ENCODE assay signal across 8 cellular contexts in the genomic region with DNA sequence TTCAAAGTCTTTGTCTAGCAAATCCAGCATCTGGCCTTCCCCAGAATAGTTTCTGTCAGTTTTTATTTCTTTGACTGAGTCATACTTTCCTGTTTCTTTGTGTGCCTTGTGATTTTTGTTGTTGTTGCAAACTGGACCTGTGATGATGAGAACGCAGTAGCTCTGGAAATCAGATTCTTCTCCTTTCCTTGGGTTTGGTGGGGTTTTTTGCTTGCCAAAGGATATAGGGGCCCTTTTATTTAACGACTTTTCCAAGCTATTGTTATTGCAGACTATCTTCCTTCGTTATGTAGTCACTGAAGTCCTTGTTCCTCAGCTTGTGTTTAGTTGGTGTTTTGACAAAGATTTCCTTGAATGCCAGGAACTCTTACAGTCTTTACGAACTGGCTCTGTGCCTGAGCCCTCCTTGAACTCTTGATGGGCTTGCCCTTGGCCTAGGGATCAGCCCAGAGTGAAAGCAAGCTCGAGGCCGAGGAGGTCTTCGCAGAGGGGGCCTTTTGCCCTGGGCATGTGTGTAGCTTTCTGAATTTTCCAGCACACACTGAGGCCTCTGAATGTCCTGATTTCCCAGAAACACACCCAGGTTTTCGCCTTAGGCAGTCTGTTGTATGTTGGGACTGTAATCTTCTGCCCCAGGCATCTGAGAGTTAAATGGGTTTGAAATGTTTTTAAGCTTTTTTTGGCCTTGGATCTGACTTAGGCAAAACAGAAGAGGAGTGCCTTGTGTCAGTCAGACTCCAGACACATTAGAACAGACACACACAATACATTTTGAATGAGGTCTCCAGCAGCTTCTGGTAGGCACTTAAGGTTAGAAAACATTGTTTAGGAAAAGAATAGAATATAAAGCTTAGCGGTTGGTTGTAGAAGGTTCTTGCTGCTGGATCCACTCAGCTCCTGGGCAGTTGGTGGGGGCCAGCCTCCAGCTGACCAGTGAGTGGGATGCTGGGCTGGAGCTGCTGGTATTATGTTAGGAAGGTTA. TPM values are rescaled to one million over a fixed set of nuclear protein-coding genes. Genes with fewer than 3 reads are reported as not detected.
DNase-seq lines count a peak whose midpoint lies in the region; ATAC-seq and TF ChIP-seq lines count a peak whose summit lies in the region.

No MANE protein-coding gene starts in this region.

- no peaks in the 10 kb centered on the region for H3K36me3 ChIP-seq in A673 (ENCODE audit: insufficient read depth, low read length, poor library complexity, severe bottlenecking)
- peaks cover 9% of the 10 kb centered on the region; the same call in 1 of the 2 replicates for H3K36me3 ChIP-seq in MG63
- H3K36me3 ChIP-seq in mesodermal cell (ENCODE audit: control insufficient read depth, insufficient read depth, low read length) = peaks cover 2% of the 10 kb centered on the region

- peak overlapping the region; percentile 70 for H3K27ac ChIP-seq in A673 (ENCODE audit: low read depth, low read length, poor library complexity, severe bottlenecking)
- peak overlapping the region; percentile 89 for H3K27ac ChIP-seq in coronary artery
- peak overlapping the region; percentile 92 for H3K27ac ChIP-seq in mesodermal cell (ENCODE audit: low read depth, low read length, severe bottlenecking)

- H3K4me3 ChIP-seq in A673 (ENCODE audit: low read depth, low read length, poor library complexity, severe bottlenecking) = no peak overlapping the region
- peak overlapping the region; percentile 2; the same call in 1 of the 2 replicates for H3K4me3 ChIP-seq in MG63
- peak overlapping the region; percentile 52 for H3K4me3 ChIP-seq in coronary artery
- H3K4me3 ChIP-seq in mesodermal cell (ENCODE audit: extremely low read depth, insufficient read depth, low read length, poor library complexity, severe bottlenecking) = no peak overlapping the region

- H3K4me1 ChIP-seq in A673 (ENCODE audit: insufficient read depth, low read length, poor library complexity, severe bottlenecking) (peaks cover 18% of the 10 kb centered on the region), mesodermal cell (ENCODE audit: control insufficient read depth, insufficient read depth, low read length, poor library complexity, severe bottlenecking) (peaks cover 36% of the 10 kb centered on the region)

- POLR2A ChIA-PET in A673 (lab: Charles Lee; ENCODE audit: low non-redundant PET) = no interaction called here

- CTCF ChIA-PET in A673 (lab: Charles Lee) = interaction anchor here (0.7 to 1.5 kb wide), 2 partner anchors 17 to 18 kb away, joined by 3 to 6 read pairs; no protein-coding TSS in a partner anchor

- intact Hi-C loops in A673 (cut with micrococcal nuclease; ENCODE audit: unreplicated experiment) = no loop called here

- WGBS in mesodermal cell (ENCODE audit: insufficient coverage in 2 of 2), 2 experiments = 75 to 81% methylated on average over 6 to 7 of the region's 9 CpGs

- TF ChIP-seq CTCF in A673 (conservative IDR thresholded peaks at IDR 0.05; ENCODE audit: low read depth, low read length) (no peak), coronary artery (IDR thresholded peaks at IDR 0.05) (no peak)

- no peaks in the 10 kb centered on the region for H3K9me3 ChIP-seq in A673 (ENCODE audit: low read depth, low read length, poor library complexity, severe bottlenecking)
- H3K9me3 ChIP-seq in MG63 = no peaks in the 10 kb centered on the region
- no peaks in the 10 kb centered on the region for H3K9me3 ChIP-seq in mesodermal cell (ENCODE audit: control insufficient read depth, low read length)

- DNase-seq in A673 (ENCODE audit: low spot score) (peak; percentile 69), MG63 (peak; percentile 58), coronary artery (ENCODE audit: low spot score) (no peak), NCI-H2029 (lab: John Stamatoyannopoulos, UW) (no peak), DMS 273 treated with DMSO at 0.1 percent for 48 hours (lab: John Stamatoyannopoulos, UW) (no peak)

- H3K27me3 ChIP-seq in A673 (replicated peaks; ENCODE audit: insufficient read depth, low read depth, low read length, poor library complexity) (no peaks in the 10 kb centered on the region), MG63 (no peaks in the 10 kb centered on the region)

- BruUV-seq in A673 (replicated peaks; lab: Mats Ljungman, UMichigan) = no TSS peak

- no peak for ATAC-seq in HG02938 (IDR thresholded peaks at IDR 0.05; ENCODE audit: unreplicated experiment)
- no peak for ATAC-seq in GM19467 (IDR thresholded peaks at IDR 0.05; ENCODE audit: unreplicated experiment)

RNA-seq across cellular contexts. Expression of a gene that starts 17.0 kb away (rescaled TPM):
- 107 and 116 TPM in 2 replicates for total RNA-seq in A673 (2021)
- total RNA-seq in MG63 (2014; rRNA removed; shearing (Covaris generic); ENCODE audit: low replicate concordance) = 42.6 and 48.5 TPM in 2 replicates
- 51.4 TPM for polyA plus RNA-seq in mesodermal cell (2013, experiment 1 of 2)
- polyA plus RNA-seq in mesodermal cell (2013, experiment 2 of 2) = 53.7 TPM

Comparison
In these comparisons a context has a peak if more than half of its experiments do, and no peak if none do; other contexts are left out.
1. DNase-seq: peak in A673 (single experiment) and MG63 (single experiment); none in coronary artery (single experiment), NCI-H2029 (single experiment) and DMS 273 treated with DMSO at 0.1 percent for 48 hours (single experiment).
2. H3K4me3 ChIP-seq: peak in MG63 (single experiment) and coronary artery (single experiment); none in A673 (single experiment) and mesodermal cell (single experiment).
3. Peak in every context shown above with its lines, with median percentiles within 50 percentile points of each other: H3K27ac ChIP-seq.